8 cellular contexts compared by ENCODE assay signal in genomic region chr4:95124906-95125504, GRCh38.
DNase-seq lines count a peak whose midpoint lies in the region; ATAC-seq and TF ChIP-seq lines count a peak whose summit lies in the region.

No MANE protein-coding gene starts in this region.

- peak; percentile 62 for ATAC-seq in upper lobe of right lung

- H3K27me3 ChIP-seq in upper lobe of right lung, result no peaks in the 10 kb centered on the region

- no peaks in the 10 kb centered on the region for H3K36me3 ChIP-seq in upper lobe of right lung

- H3K27ac ChIP-seq in upper lobe of right lung, result no peak overlapping the region

- TF ChIP-seq CTCF in LNCaP clone FGC (IDR thresholded peaks at IDR 0.05; ENCODE audit: control insufficient read depth, extremely low read depth, insufficient read depth) (peak; percentile 72), upper lobe of right lung (IDR thresholded peaks at IDR 0.05) (peak; percentile 46)

- H3K9me3 ChIP-seq in upper lobe of right lung, result no peaks in the 10 kb centered on the region

- intact Hi-C loops in upper lobe of right lung (cut with DNase I), result no loop called here

- DNase-seq in DMS53 treated with DMSO at 0.1 percent for 48 hours (lab: John Stamatoyannopoulos, UW; ENCODE audit: unreplicated experiment) (peak; percentile 17), LNCaP clone FGC (ENCODE audit: low read depth) (peak; percentile 61), amniotic epithelial cell (ENCODE audit: low read depth) (peak; percentile 69), inferior parietal cortex (ENCODE audit: extremely low spot score) (peak; percentile 70), upper lobe of right lung (no peak)
- DNase-seq in stimulated activated CD4-positive, alpha-beta T cell treated with anti-CD3 and anti-CD28 coated beads, Interleukin-1b, Interleukin-23, amount 100 ng/mL, for 48 hours, result no peak
- DNase-seq in activated CD8-positive, alpha-beta memory T cell treated with anti-CD3 and anti-CD28 coated beads for 24 hours, result no peak
- no peak for DNase-seq in NK-92 treated with Interleukin-12 subunit alpha and Interleukin-12 subunit beta, amount 100 ng/mL, for 24 hours (lab: John Stamatoyannopoulos, UW)

- no peaks in the 10 kb centered on the region for H3K4me1 ChIP-seq in upper lobe of right lung

- H3K4me3 ChIP-seq in LNCaP clone FGC (ENCODE audit: low read depth, low read length), result no peak overlapping the region
- no peak overlapping the region for H3K4me3 ChIP-seq in upper lobe of right lung

Comparison
In these comparisons a context has a peak if more than half of its experiments do, and no peak if none do; other contexts are left out.
1. DNase-seq: peak in DMS53 treated with DMSO at 0.1 percent for 48 hours (single experiment), LNCaP clone FGC (single experiment), amniotic epithelial cell (single experiment) and inferior parietal cortex (single experiment); none in upper lobe of right lung (single experiment), stimulated activated CD4-positive, alpha-beta T cell treated with anti-CD3 and anti-CD28 coated beads, Interleukin-1b, Interleukin-23, amount 100 ng/mL, for 48 hours (single experiment), activated CD8-positive, alpha-beta memory T cell treated with anti-CD3 and anti-CD28 coated beads for 24 hours (single experiment) and NK-92 treated with Interleukin-12 subunit alpha and Interleukin-12 subunit beta, amount 100 ng/mL, for 24 hours (single experiment).